13 cellular contexts compared by ENCODE assay signal in genomic region chr6:159681104-159681503, GRCh38.
"Had no signal": no experiment of that assay in that cellular context is flagged by ENCODE, and none has a peak within 500 bp of the region (broad histone marks: within the 10 kb centered on the region; RNA-seq: fewer than 3 reads in every experiment).

No MANE protein-coding gene starts in this region.

- H3K27ac Mint-ChIP-seq: activated T-helper 2 cell treated with anti-CD3 and anti-CD28 coated beads, Interferon-gamma antibody, Interleukin-2, Interleukin-4, amounts not matched to agents 10 μg/mL and 5 μg/mL and 100 μg/mL, durations not matched to agents 14 hours and 24 hours and 36 hours; mesothelial cell of epicardium had no signal

- H3K4me3 Mint-ChIP-seq: activated naive CD8-positive, alpha-beta T cell; mesothelial cell of epicardium; neural crest cell had no signal

- ATAC-seq: gastroesophageal sphincter, left ventricle myocardium superior had no signal

- DNase-seq: activated CD4-positive, alpha-beta T cell treated with anti-CD3 and anti-CD28 coated beads for 1 hour; aorta; effector CD4-positive, alpha-beta T cell; left ventricle myocardium superior; retina; SIG-M5; substantia nigra; trophoblast cell had no signal

- H3K4me1 Mint-ChIP-seq: mesothelial cell of epicardium, neural crest cell had no signal

- H3K9me3 Mint-ChIP-seq: activated T-helper 2 cell treated with anti-CD3 and anti-CD28 coated beads, Interferon-gamma antibody, Interleukin-2, Interleukin-4, amounts not matched to agents 10 μg/mL and 5 μg/mL and 100 μg/mL, durations not matched to agents 14 hours and 24 hours and 36 hours; mesothelial cell of epicardium; neural crest cell had no signal

- H3K27me3 Mint-ChIP-seq: activated naive CD8-positive, alpha-beta T cell had no signal
